ENCODE assay signal across 10 cellular contexts in genomic region chr6:154511735-154512097, GRCh38. TPM values are rescaled to one million over a fixed set of nuclear protein-coding genes. Genes with fewer than 3 reads are reported as not detected.
A peak's percentile ranks its signal among the peaks of the same experiment; 100 is the strongest.
DNase-seq lines count a peak whose midpoint lies in the region; ATAC-seq and TF ChIP-seq lines count a peak whose summit lies in the region.
"Had no signal": no experiment of that assay in that cellular context is flagged by ENCODE, and none has a peak within 500 bp of the region (broad histone marks: within the 10 kb centered on the region; RNA-seq: fewer than 3 reads in every experiment).

No MANE protein-coding gene starts in this region.

- POLR2A ChIA-PET in HCT116 (lab: Charles Lee): interaction anchor here (0.5 to 0.8 kb wide), 2 partner anchors 9 to 835 kb away, joined by 3 read pairs; no protein-coding TSS in a partner anchor

- ATAC-seq in HCT116 (no peak), HG02885 (IDR thresholded peaks at IDR 0.05; ENCODE audit: poor library complexity, unreplicated experiment) (no peak), T-helper 17 cell (no peak), GM21447 (IDR thresholded peaks at IDR 0.05; ENCODE audit: unreplicated experiment) (no peak)

- no peak for TF ChIP-seq POLR2A in HCT116 (IDR thresholded peaks at IDR 0.05; ENCODE audit: borderline replicate concordance, extremely low read depth, insufficient read depth, insufficient read length)

- peaks cover 8% of the 10 kb centered on the region for H3K4me1 Mint-ChIP-seq in activated naive CD8-positive, alpha-beta T cell treated with anti-CD3 and anti-CD28 coated beads for 36 hours
- peaks cover 6% of the 10 kb centered on the region for H3K4me1 Mint-ChIP-seq in T-helper 17 cell

- intact Hi-C loops in HCT116 (cut with micrococcal nuclease): loop anchor here (5.0 kb wide), 1 partner anchor 106 kb away; no protein-coding TSS in a partner anchor

- DNase-seq in HCT116 (ENCODE audit: low read depth, low spot score) (no peak), T-helper 17 cell (no peak), iPS-NIHi11 (ENCODE audit: low spot score) (no peak)
- no peak for DNase-seq in activated naive CD8-positive, alpha-beta T cell treated with anti-CD3 and anti-CD28 coated beads for 36 hours
- DNase-seq: stimulated activated CD4-positive, alpha-beta T cell treated with anti-CD3 and anti-CD28 coated beads, Interleukin-4, amount 100 ng/mL, for 4 hours had no signal

- no peak overlapping the region for H2AFZ ChIP-seq in HCT116 (ENCODE audit: low read depth, low read length, poor library complexity, severe bottlenecking)

- H3K9ac ChIP-seq in HCT116 (ENCODE audit: low read length): peak overlapping the region; percentile 28
- peak overlapping the region in 1 of 2 donors; percentile 24 for H3K9ac ChIP-seq in mucosa of rectum (ENCODE audit: low read depth in 1 of 2, low read length in 2 of 2)

- H3K4me3 Mint-ChIP-seq in activated naive CD8-positive, alpha-beta T cell treated with anti-CD3 and anti-CD28 coated beads for 36 hours: peak overlapping the region; percentile 11
- H3K4me3 Mint-ChIP-seq in T-helper 17 cell: no peak overlapping the region

- peaks cover 82% of the 10 kb centered on the region for H3K27me3 Mint-ChIP-seq in activated naive CD8-positive, alpha-beta T cell treated with anti-CD3 and anti-CD28 coated beads for 36 hours
- peaks cover 56% of the 10 kb centered on the region for H3K27me3 Mint-ChIP-seq in T-helper 17 cell

- no peak for TF ChIP-seq RAD21 in HCT116 (IDR thresholded peaks at IDR 0.05; ENCODE audit: low read depth)

- H3K36me3 Mint-ChIP-seq in activated naive CD8-positive, alpha-beta T cell treated with anti-CD3 and anti-CD28 coated beads for 36 hours: no peaks in the 10 kb centered on the region
- H3K36me3 Mint-ChIP-seq in T-helper 17 cell (ENCODE audit: low read depth): peaks cover 3% of the 10 kb centered on the region

- no peaks in the 10 kb centered on the region for H3K9me2 ChIP-seq in HCT116 (ENCODE audit: insufficient read depth)

- H3K4me3 ChIP-seq in HCT116 (replicated peaks in 1 of 2; ENCODE audit: low read depth in 1 of 2, low read length in 2 of 2) (peak overlapping the region; percentile 44 to 82; a peak in 3 of 4 replicates), mucosa of rectum (ENCODE audit: low read length in 2 of 2) (peak overlapping the region; percentile 10 to 48)

- H3K4me1 ChIP-seq in HCT116 (ENCODE audit: control insufficient read depth in 1 of 2, insufficient read depth in 2 of 2, low read length in 2 of 2) (peaks cover 13 to 24% of the 10 kb centered on the region in 2 experiments), mucosa of rectum (ENCODE audit: control insufficient read depth in 2 of 2, insufficient read depth in 2 of 2, low read length in 2 of 2) (peaks cover 11 to 28% of the 10 kb centered on the region in 2 donors)

- RAD21 ChIA-PET in HCT116 (lab: Charles Lee; ENCODE audit: low non-redundant PET in 1 of 2, low total read pairs in 2 of 2, uncharacterized antibody in 2 of 2, unreplicated experiment in 2 of 2): no interaction called here

- peak overlapping the region; percentile 93 for H3K27ac ChIP-seq in 22Rv1
- H3K27ac ChIP-seq in HCT116 (ENCODE audit: low read depth, low read length): no peak overlapping the region
- H3K27ac ChIP-seq in mucosa of rectum (ENCODE audit: low read depth in 2 of 2, low read length in 2 of 2): peak overlapping the region; percentile 65 to 92

- no peak for TF ChIP-seq CTCF in 22Rv1 (IDR thresholded peaks at IDR 0.05)
- no peak for TF ChIP-seq CTCF in HCT116 (IDR thresholded peaks at IDR 0.05 in 2 of 3, conservative IDR thresholded peaks at IDR 0.05 in 1 of 3; ENCODE audit: borderline replicate concordance in 1 of 3, insufficient read depth in 1 of 3, low read depth in 2 of 3, low read length in 2 of 3)

- CTCF ChIA-PET in HCT116 (lab: Charles Lee): interaction anchor here (4.0 kb wide), 1 partner anchor 11 kb away, joined by 21 read pairs; no protein-coding TSS in a partner anchor

- H3K36me3 ChIP-seq in HCT116 (ENCODE audit: control insufficient read depth in 1 of 2, insufficient read depth in 2 of 2, low read length in 2 of 2) (no peaks in the 10 kb centered on the region), mucosa of rectum (ENCODE audit: control insufficient read depth in 2 of 2, insufficient read depth in 2 of 2, low read length in 2 of 2) (no peaks in the 10 kb centered on the region)

- no peak overlapping the region for H3K27ac Mint-ChIP-seq in activated naive CD8-positive, alpha-beta T cell treated with anti-CD3 and anti-CD28 coated beads for 36 hours
- no peak overlapping the region for H3K27ac Mint-ChIP-seq in T-helper 17 cell
- H3K27ac Mint-ChIP-seq: memory B cell had no signal

- BruUV-seq in HCT116 (replicated peaks; lab: Mats Ljungman, UMichigan): no TSS peak

- H3K9me3 ChIP-seq in HCT116 (ENCODE audit: control insufficient read depth in 1 of 2, insufficient read depth in 1 of 2, low read depth in 1 of 2, low read length in 2 of 2) (no peaks in the 10 kb centered on the region), mucosa of rectum (ENCODE audit: control insufficient read depth in 2 of 2, low read length in 2 of 2) (no peaks in the 10 kb centered on the region), T-helper 17 cell (ENCODE audit: control insufficient read depth, low read length, poor library complexity, severe bottlenecking) (no peaks in the 10 kb centered on the region)

- H3K9me3 Mint-ChIP-seq in activated naive CD8-positive, alpha-beta T cell treated with anti-CD3 and anti-CD28 coated beads for 36 hours: no peaks in the 10 kb centered on the region
- H3K9me3 Mint-ChIP-seq: memory B cell had no signal

- H3K79me2 ChIP-seq in HCT116 (ENCODE audit: insufficient read depth, low read length): peaks cover 31% of the 10 kb centered on the region

- H3K27me3 ChIP-seq in HCT116 (ENCODE audit: insufficient read depth, low read length): no peaks in the 10 kb centered on the region
- no peaks in the 10 kb centered on the region for H3K27me3 ChIP-seq in mucosa of rectum (ENCODE audit: control insufficient read depth in 2 of 2, insufficient read depth in 2 of 2, low read length in 2 of 2)

- peak overlapping the region; percentile 78 for H3K4me2 ChIP-seq in HCT116 (ENCODE audit: low read length)

- H4K20me1 ChIP-seq in HCT116 (ENCODE audit: insufficient read depth): no peaks in the 10 kb centered on the region; the same call in 1 of the 2 replicates

TF ChIP-seq in HCT116, 20 proteins besides CTCF, POLR2A, EP300 and RAD21:
- TF ChIP-seq EZH2 (IDR thresholded peaks at IDR 0.05) (no peak), EGR1 (IDR thresholded peaks at IDR 0.05; ENCODE audit: low read depth) (no peak), ZNF274 (IDR thresholded peaks at IDR 0.05; ENCODE audit: low read depth, low read length) (no peak), JUND (IDR thresholded peaks at IDR 0.05) (0 out of 2 replicates have a peak, but pooled peaks have one; percentile 4), FOSL1 (IDR thresholded peaks at IDR 0.05; ENCODE audit: low read depth) (no peak), ATF3 (IDR thresholded peaks at IDR 0.05) (no peak)

RNA-seq across cellular contexts. Expression of gene CNKSR3, which starts 1.2 kb away (rescaled TPM):
- total RNA-seq in HCT116 (2021; ENCODE audit: unreplicated experiment) (15.4 TPM), T-helper 17 cell (not detected)
- 5.6 and 6.7 TPM in 2 replicates for polyA plus RNA-seq in HCT116 (2012)
- 1 to 10 TPM; 1.1 to 1.3 TPM for total RNA-seq in activated naive CD8-positive, alpha-beta T cell treated with anti-CD3 and anti-CD28 coated beads for 36 hours
